8 cellular contexts compared by ENCODE assay signal in genomic region chr4:145618912-145619638, GRCh38. TPM values are rescaled to one million over a fixed set of nuclear protein-coding genes. Genes with fewer than 3 reads are reported as not detected.
DNase-seq lines count a peak whose midpoint lies in the region; ATAC-seq and TF ChIP-seq lines count a peak whose summit lies in the region.

MMAA (plus strand) TSS chr4:145619385; CDS start chr4:145639140, 19,755 bp downstream.

- peaks cover 67% of the 10 kb centered on the region for H3K4me1 Mint-ChIP-seq in activated T-cell treated with anti-CD3 and anti-CD28 coated beads, Interleukin-2, amount 50 U/mL, for 72 hours (ENCODE audit: low read depth)
- peaks cover 14 to 20% (median 16%) of the 10 kb centered on the region in 3 donors for H3K4me1 Mint-ChIP-seq in naive B cell
- peaks cover 20% of the 10 kb centered on the region for H3K4me1 Mint-ChIP-seq in stimulated activated memory B cell treated with anti-CD40 and anti-IgM and Interleukin-4, amounts not matched to agents 10 μg/mL and 1 μg/mL and 100 μg/mL, for 72 hours

- no peaks in the 10 kb centered on the region for H3K27me3 Mint-ChIP-seq in activated T-cell treated with anti-CD3 and anti-CD28 coated beads, Interleukin-2, amount 50 U/mL, for 72 hours (ENCODE audit: low read depth)
- H3K27me3 Mint-ChIP-seq in naive B cell: peaks cover 0 to 6% (median 0%) of the 10 kb centered on the region in 3 donors
- H3K27me3 Mint-ChIP-seq in stimulated activated memory B cell treated with anti-CD40 and anti-IgM and Interleukin-4, amounts not matched to agents 10 μg/mL and 1 μg/mL and 100 μg/mL, for 72 hours: no peaks in the 10 kb centered on the region

- POLR2A ChIA-PET in Panc1 (lab: Charles Lee): no interaction called here

- H3K9me3 Mint-ChIP-seq in activated T-cell treated with anti-CD3 and anti-CD28 coated beads, Interleukin-2, amount 50 U/mL, for 72 hours: peaks cover 3% of the 10 kb centered on the region in 2 donors
- H3K9me3 Mint-ChIP-seq in naive B cell: peaks cover 0 to 4% (median 2%) of the 10 kb centered on the region in 7 donors
- peaks cover 3% of the 10 kb centered on the region for H3K9me3 Mint-ChIP-seq in stimulated activated memory B cell treated with anti-CD40 and anti-IgM and Interleukin-4, amounts not matched to agents 10 μg/mL and 1 μg/mL and 100 μg/mL, for 72 hours

- H3K27ac Mint-ChIP-seq in activated T-cell treated with anti-CD3 and anti-CD28 coated beads, Interleukin-2, amount 50 U/mL, for 72 hours: peak within 1 kb of the TSS; percentile 100
- peak within 1 kb of the TSS; percentile 92 to 99 (median 98) for H3K27ac Mint-ChIP-seq in naive B cell
- H3K27ac Mint-ChIP-seq in stimulated activated memory B cell treated with anti-CD40 and anti-IgM and Interleukin-4, amounts not matched to agents 10 μg/mL and 1 μg/mL and 100 μg/mL, for 72 hours: peak within 1 kb of the TSS; percentile 97

- no peaks in the 10 kb centered on the region for H3K9me3 ChIP-seq in Panc1 (ENCODE audit: control insufficient read depth, insufficient read depth, low read depth, low read length)
- no peaks in the 10 kb centered on the region for H3K9me3 ChIP-seq in esophagus squamous epithelium

- H3K4me3 ChIP-seq in Panc1 (ENCODE audit: low read depth in 2 of 2, low read length in 2 of 2) (peak within 1 kb of the TSS; percentile 86 to 90), esophagus squamous epithelium (peak within 1 kb of the TSS; percentile 70 to 93 (median 82))

- H3K4me3 Mint-ChIP-seq in activated T-cell treated with anti-CD3 and anti-CD28 coated beads, Interleukin-2, amount 50 U/mL, for 72 hours: peak within 1 kb of the TSS; percentile 80 to 94
- H3K4me3 Mint-ChIP-seq in naive B cell: peak within 1 kb of the TSS; percentile 88 to 99 (median 96)
- peak within 1 kb of the TSS; percentile 98 for H3K4me3 Mint-ChIP-seq in stimulated activated memory B cell treated with anti-CD40 and anti-IgM and Interleukin-4, amounts not matched to agents 10 μg/mL and 1 μg/mL and 100 μg/mL, for 72 hours

- H3K27me3 ChIP-seq in Panc1 (ENCODE audit: control insufficient read depth, insufficient read depth, low read length): no peaks in the 10 kb centered on the region
- no peaks in the 10 kb centered on the region for H3K27me3 ChIP-seq in esophagus squamous epithelium

- H3K27ac ChIP-seq in Panc1 (ENCODE audit: low read length): peak within 1 kb of the TSS; percentile 97
- H3K27ac ChIP-seq in esophagus squamous epithelium: peak within 1 kb of the TSS; percentile 92 to 98 (median 96)

- TF ChIP-seq EP300 in Ishikawa (IDR thresholded peaks at IDR 0.05; ENCODE audit: borderline replicate concordance): no peak

- DNase-seq in DMS79 (lab: John Stamatoyannopoulos, UW) (peak; percentile 37), Panc1 (ENCODE audit: low read depth, low spot score) (peak; percentile 32), esophagus squamous epithelium (lab: John Stamatoyannopoulos, UW) (peak; percentile 77), naive B cell (peak; percentile 95)
- peak; percentile 98 for DNase-seq in activated T-cell treated with anti-CD3 and anti-CD28 coated beads, Interleukin-2, amount 50 U/mL, for 72 hours

- in situ Hi-C loops in Panc1 (cut with HindIII; ENCODE audit: low pct_unique_long_range_greater_than_20kb, low sequenced_read_pairs): no loop called here

- no peaks in the 10 kb centered on the region; the same call in 1 of the 2 replicates for H3K36me3 ChIP-seq in Panc1 (ENCODE audit: control insufficient read depth, insufficient read depth, low read length)
- no peaks in the 10 kb centered on the region for H3K36me3 ChIP-seq in esophagus squamous epithelium

- WGBS in esophagus squamous epithelium, 2 donors: 0 to 1% methylated on average over 7 to 8 of the region's 69 CpGs

- TF ChIP-seq POLR2A in esophagus squamous epithelium (IDR thresholded peaks at IDR 0.05): peak in 3 of 4 donors; percentile 91 to 98 (median 93)

- BruUV-seq in Panc1 (replicated peaks; lab: Mats Ljungman, UMichigan): no TSS peak

- TF ChIP-seq RAD21 in Ishikawa (IDR thresholded peaks at IDR 0.05; ENCODE audit: low read depth): peak; percentile 22

- CTCF ChIA-PET in Panc1 (lab: Charles Lee): interaction anchor here (0.6 kb wide), 2 partner anchors 348 to 431 kb away, joined by 3 to 4 read pairs; no protein-coding TSS in a partner anchor

- H3K4me1 ChIP-seq in Panc1 (ENCODE audit: control insufficient read depth, insufficient read depth, low read length) (peaks cover 6% of the 10 kb centered on the region; the same call in 1 of the 2 replicates), esophagus squamous epithelium (peaks cover 4 to 40% (median 5%) of the 10 kb centered on the region in 3 donors)

- peaks cover 12 to 13% of the 10 kb centered on the region in 2 donors for H3K36me3 Mint-ChIP-seq in activated T-cell treated with anti-CD3 and anti-CD28 coated beads, Interleukin-2, amount 50 U/mL, for 72 hours (ENCODE audit: insufficient read depth in 2 of 2)
- H3K36me3 Mint-ChIP-seq in naive B cell: peaks cover 5 to 7% of the 10 kb centered on the region in 2 donors
- H3K36me3 Mint-ChIP-seq in stimulated activated memory B cell treated with anti-CD40 and anti-IgM and Interleukin-4, amounts not matched to agents 10 μg/mL and 1 μg/mL and 100 μg/mL, for 72 hours: peaks cover 11% of the 10 kb centered on the region

- ATAC-seq in GM21576 (IDR thresholded peaks at IDR 0.05; ENCODE audit: unreplicated experiment) (peak; percentile 89), Panc1 (peak; percentile 99), naive B cell (ENCODE audit: low read depth in 2 of 2) (peak; percentile 94 to 95)
- ATAC-seq in activated T-cell treated with anti-CD3 and anti-CD28 coated beads, Interleukin-2, amount 50 U/mL, for 72 hours (replicated peaks in 1 of 2): peak; percentile 91 to 93
- ATAC-seq in stimulated activated memory B cell treated with anti-CD40 and anti-IgM and Interleukin-4, amounts not matched to agents 10 μg/mL and 1 μg/mL and 100 μg/mL, for 72 hours: peak; percentile 98

- TF ChIP-seq CTCF in Panc1 (IDR thresholded peaks at IDR 0.05) (peak; percentile 83), esophagus squamous epithelium (IDR thresholded peaks at IDR 0.05) (peak in 5 of 6 experiments; percentile 50 to 65 (median 54))

- intact Hi-C loops in Panc1 (cut with micrococcal nuclease; ENCODE audit: unreplicated experiment) (loop anchor here (5.0 to 10.0 kb wide), 2 partner anchors 134 to 402 kb away; partner anchors contain the start of gene SMAD1), esophagus squamous epithelium (cut with DNase I) (no loop called here)

TF ChIP-seq in Ishikawa, 13 proteins besides CTCF, POLR2A, EP300 and RAD21:
- peak; percentile 98 for TF ChIP-seq EGR1 (IDR thresholded peaks at IDR 0.05)
- TF ChIP-seq FOXM1 (IDR thresholded peaks at IDR 0.05; ENCODE audit: borderline replicate concordance, low read depth): peak; percentile 35; the same call in 1 of the 2 replicates
- peak; percentile 72 for TF ChIP-seq ZBTB7A (IDR thresholded peaks at IDR 0.05; ENCODE audit: low read depth)
- no peak for TF ChIP-seq TEAD4 (IDR thresholded peaks at IDR 0.05)
- peak; percentile 96 for TF ChIP-seq TAF1 (IDR thresholded peaks at IDR 0.05; ENCODE audit: low read depth)
- TF ChIP-seq, protein P1, sequence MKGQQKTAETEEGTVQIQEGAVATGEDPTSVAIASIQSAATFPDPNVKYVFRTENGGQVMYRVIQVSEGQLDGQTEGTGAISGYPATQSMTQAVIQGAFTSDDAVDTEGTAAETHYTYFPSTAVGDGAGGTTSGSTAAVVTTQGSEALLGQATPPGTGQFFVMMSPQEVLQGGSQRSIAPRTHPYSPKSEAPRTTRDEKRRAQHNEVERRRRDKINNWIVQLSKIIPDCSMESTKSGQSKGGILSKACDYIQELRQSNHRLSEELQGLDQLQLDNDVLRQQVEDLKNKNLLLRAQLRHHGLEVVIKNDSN (IDR thresholded peaks at IDR 0.05): peak; percentile 77
- peak; percentile 57; the same call in 1 of the 2 replicates for TF ChIP-seq TCF12 (IDR thresholded peaks at IDR 0.05; ENCODE audit: low read depth)
- TF ChIP-seq MAX (IDR thresholded peaks at IDR 0.05): peak; percentile 91
- TF ChIP-seq, protein P2, sequence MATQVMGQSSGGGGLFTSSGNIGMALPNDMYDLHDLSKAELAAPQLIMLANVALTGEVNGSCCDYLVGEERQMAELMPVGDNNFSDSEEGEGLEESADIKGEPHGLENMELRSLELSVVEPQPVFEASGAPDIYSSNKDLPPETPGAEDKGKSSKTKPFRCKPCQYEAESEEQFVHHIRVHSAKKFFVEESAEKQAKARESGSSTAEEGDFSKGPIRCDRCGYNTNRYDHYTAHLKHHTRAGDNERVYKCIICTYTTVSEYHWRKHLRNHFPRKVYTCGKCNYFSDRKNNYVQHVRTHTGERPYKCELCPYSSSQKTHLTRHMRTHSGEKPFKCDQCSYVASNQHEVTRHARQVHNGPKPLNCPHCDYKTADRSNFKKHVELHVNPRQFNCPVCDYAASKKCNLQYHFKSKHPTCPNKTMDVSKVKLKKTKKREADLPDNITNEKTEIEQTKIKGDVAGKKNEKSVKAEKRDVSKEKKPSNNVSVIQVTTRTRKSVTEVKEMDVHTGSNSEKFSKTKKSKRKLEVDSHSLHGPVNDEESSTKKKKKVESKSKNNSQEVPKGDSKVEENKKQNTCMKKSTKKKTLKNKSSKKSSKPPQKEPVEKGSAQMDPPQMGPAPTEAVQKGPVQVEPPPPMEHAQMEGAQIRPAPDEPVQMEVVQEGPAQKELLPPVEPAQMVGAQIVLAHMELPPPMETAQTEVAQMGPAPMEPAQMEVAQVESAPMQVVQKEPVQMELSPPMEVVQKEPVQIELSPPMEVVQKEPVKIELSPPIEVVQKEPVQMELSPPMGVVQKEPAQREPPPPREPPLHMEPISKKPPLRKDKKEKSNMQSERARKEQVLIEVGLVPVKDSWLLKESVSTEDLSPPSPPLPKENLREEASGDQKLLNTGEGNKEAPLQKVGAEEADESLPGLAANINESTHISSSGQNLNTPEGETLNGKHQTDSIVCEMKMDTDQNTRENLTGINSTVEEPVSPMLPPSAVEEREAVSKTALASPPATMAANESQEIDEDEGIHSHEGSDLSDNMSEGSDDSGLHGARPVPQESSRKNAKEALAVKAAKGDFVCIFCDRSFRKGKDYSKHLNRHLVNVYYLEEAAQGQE (IDR thresholded peaks at IDR 0.05; ENCODE audit: low read depth): no peak
- peak; percentile 62; the same call in 1 of the 2 replicates for TF ChIP-seq YY1 (IDR thresholded peaks at IDR 0.05; ENCODE audit: low read depth)
- no peak for TF ChIP-seq CEBPB (IDR thresholded peaks at IDR 0.05)

RNA-seq across cellular contexts. Expression of gene MMAA, which starts in this region (rescaled TPM):
- total RNA-seq in Panc1 (2021; ENCODE audit: unreplicated experiment): 2.2 TPM
- polyA plus RNA-seq in Panc1 (2012; ENCODE audit: insufficient read length): 3.2 TPM
- 10 to 100 TPM; 16.7 to 17.6 TPM for total RNA-seq in activated T-cell treated with anti-CD3 and anti-CD28 coated beads, Interleukin-2, amount 50 U/mL, for 72 hours
- 1 to 10 TPM; 2.2 to 7.9 (median 6.2) TPM for total RNA-seq in esophagus squamous epithelium
- 10 to 100 TPM in 2 of 6 donors, 1 to 10 TPM in 4; 5.9 to 14.2 (median 8.1) TPM for polyA plus RNA-seq in naive B cell (ENCODE audit: low read depth in 6 of 6)

Comparison
In these comparisons a context has a peak if more than half of its experiments do, and no peak if none do; other contexts are left out.
1. Peak in every context shown above with its lines: DNase-seq, ATAC-seq, H3K4me3 ChIP-seq and H3K27ac ChIP-seq.
2. DNase-seq: peak in every context shown above with its lines; median percentile 98 in activated T-cell treated with anti-CD3 and anti-CD28 coated beads, Interleukin-2, amount 50 U/mL, for 72 hours; 95 in naive B cell; 77 in esophagus squamous epithelium; 37 in DMS79; 32 in Panc1.